In genomic region chr2:30965085-30965484, GRCh38 we compare ENCODE assay signal across 25 cellular contexts.
"Had no signal": no experiment of that assay in that cellular context is flagged by ENCODE, and none has a peak within 500 bp of the region (broad histone marks: within the 10 kb centered on the region; RNA-seq: fewer than 3 reads in every experiment).

No MANE protein-coding gene starts in this region.

- H3K27me3 ChIP-seq: hepatocyte, neural progenitor cell, ovary, right atrium auricular region, right lobe of liver, testis, thyroid gland, upper lobe of left lung, vagina had no signal

- H3K27ac ChIP-seq: hepatocyte, lower lobe of right lung, neural progenitor cell, ovary, right atrium auricular region, right lobe of liver, stomach, testis, thyroid gland, transverse colon, upper lobe of left lung, vagina had no signal

- H3K36me3 ChIP-seq: lower lobe of right lung, neural progenitor cell, ovary, right atrium auricular region, right lobe of liver, stomach, thyroid gland, transverse colon, upper lobe of left lung, vagina had no signal

- H3K4me3 ChIP-seq: hepatocyte, lower lobe of right lung, neural progenitor cell, ovary, right atrium auricular region, right lobe of liver, stomach, testis, thyroid gland, transverse colon, upper lobe of left lung, vagina had no signal

- H3K79me2 ChIP-seq: hepatocyte had no signal

- H3K4me2 ChIP-seq: hepatocyte, neural progenitor cell had no signal

- H3K4me1 ChIP-seq: lower lobe of right lung, neural progenitor cell, right atrium auricular region, right lobe of liver, stomach, testis, thyroid gland, transverse colon, upper lobe of left lung, vagina had no signal

- H3K36me3 Mint-ChIP-seq: naive thymus-derived CD8-positive, alpha-beta T cell; neural progenitor cell; stimulated activated naive B cell treated with anti-CD40 and anti-IgM and Interleukin-4, amounts not matched to agents 10 μg/mL and 1 μg/mL and 100 μg/mL, for 72 hours had no signal

- H3K4me3 Mint-ChIP-seq: naive thymus-derived CD8-positive, alpha-beta T cell; nephron; neural progenitor cell; stimulated activated naive B cell treated with anti-CD40 and anti-IgM and Interleukin-4, amounts not matched to agents 10 μg/mL and 1 μg/mL and 100 μg/mL, for 72 hours had no signal

- H3K27ac Mint-ChIP-seq: nephron; neural progenitor cell; progenitor cell of endocrine pancreas; stimulated activated naive B cell treated with anti-CD40 and anti-IgM and Interleukin-4, amounts not matched to agents 10 μg/mL and 1 μg/mL and 100 μg/mL, for 72 hours had no signal

- H3K9ac ChIP-seq: neural progenitor cell had no signal

- H3K27me3 Mint-ChIP-seq: stimulated activated naive B cell treated with anti-CD40 and anti-IgM and Interleukin-4, amounts not matched to agents 10 μg/mL and 1 μg/mL and 100 μg/mL, for 72 hours had no signal

- H3K9me3 ChIP-seq: lower lobe of right lung, ovary, right atrium auricular region, right lobe of liver, stomach, testis, thyroid gland, transverse colon, upper lobe of left lung, vagina had no signal

- ATAC-seq: left lobe of liver; lower lobe of right lung; naive thymus-derived CD8-positive, alpha-beta T cell; right lobe of liver; stimulated activated naive B cell treated with anti-CD40 and anti-IgM and Interleukin-4, amounts not matched to agents 10 μg/mL and 1 μg/mL and 100 μg/mL, for 72 hours; stimulated activated naive CD8-positive, alpha-beta T cell treated with anti-CD3 and anti-CD28 coated beads, Interleukin-15, Interleukin-2, amounts not matched to agents 100 U/mL and 50 U/mL, for 24 hours had no signal

- H3K9me3 Mint-ChIP-seq: naive thymus-derived CD8-positive, alpha-beta T cell; nephron; neural progenitor cell; stimulated activated naive B cell treated with anti-CD40 and anti-IgM and Interleukin-4, amounts not matched to agents 10 μg/mL and 1 μg/mL and 100 μg/mL, for 72 hours had no signal

- DNase-seq: islet precursor cell; lower lobe of right lung; mammary epithelial cell; mesenchymal stem cell; naive thymus-derived CD8-positive, alpha-beta T cell; ovary; right lobe of liver; stimulated activated CD4-positive, alpha-beta T cell treated with anti-CD3 and anti-CD28 coated beads, Interleukin-12 subunit alpha, Interleukin-12 subunit beta, amount 100 ng/mL, for 4 hours; stimulated activated CD4-positive, alpha-beta T cell treated with anti-CD3 and anti-CD28 coated beads, Interleukin-15, amount 100 ng/mL, for 24 hours; stimulated activated CD4-positive, alpha-beta T cell treated with anti-CD3 and anti-CD28 coated beads, Interleukin-2, amount 100 ng/mL, for 24 hours; stimulated activated CD4-positive, alpha-beta T cell treated with anti-CD3 and anti-CD28 coated beads, Interleukin-4, amount 100 ng/mL, for 1 hour; stimulated activated naive B cell treated with anti-CD40 and anti-IgM and Interleukin-4, amounts not matched to agents 10 μg/mL and 1 μg/mL and 100 μg/mL, for 72 hours; stimulated activated naive CD8-positive, alpha-beta T cell treated with anti-CD3 and anti-CD28 coated beads, Interleukin-15, Interleukin-2, amounts not matched to agents 100 U/mL and 50 U/mL, for 24 hours; stomach; testis; thyroid gland; transverse colon; upper lobe of left lung had no signal

- H2AFZ ChIP-seq: hepatocyte, neural progenitor cell had no signal
